8 cellular contexts compared by ENCODE assay signal in genomic region chr2:143177081-143177786, GRCh38. TPM values are rescaled to one million over a fixed set of nuclear protein-coding genes. Genes with fewer than 3 reads are reported as not detected.
DNase-seq lines count a peak whose midpoint lies in the region; ATAC-seq, FAIRE-seq and TF ChIP-seq lines count a peak whose summit lies in the region.

No MANE protein-coding gene starts in this region.

- no peak overlapping the region for H3K27ac Mint-ChIP-seq in H9

- H3K79me2 ChIP-seq in H1 (ENCODE audit: control insufficient read depth in 1 of 2, insufficient read depth in 2 of 2, low read length in 2 of 2), result no peaks in the 10 kb centered on the region
- H3K79me2 ChIP-seq in H9 (ENCODE audit: insufficient read depth, low read length), result no peaks in the 10 kb centered on the region

- no peak for TF ChIP-seq EP300 in H1 (IDR thresholded peaks at IDR 0.05; ENCODE audit: borderline replicate concordance in 1 of 2, low read depth in 2 of 2, low read length in 2 of 2)

- no peaks in the 10 kb centered on the region for H3K27me3 Mint-ChIP-seq in H9 (ENCODE audit: low read depth)

- H2AFZ ChIP-seq in H1 (ENCODE audit: low read length), result 0 out of 2 replicates have a peak overlapping the region, but pooled peaks have one; percentile 7
- no peak overlapping the region for H2AFZ ChIP-seq in H9 (ENCODE audit: low read length)

- H2AK5ac ChIP-seq in H1 (ENCODE audit: low read depth, low read length) (no peak overlapping the region), H9 (ENCODE audit: insufficient read length, low read length) (no peak overlapping the region)

- no peak for FAIRE-seq in H1 (lab: Jason Lieb, UNC)

- H4K5ac ChIP-seq in H1 (ENCODE audit: insufficient read length, low read depth, low read length) (no peak overlapping the region), H9 (ENCODE audit: insufficient read length, low read depth, low read length) (no peak overlapping the region)

- no peak overlapping the region for H2BK15ac ChIP-seq in H1 (ENCODE audit: low read length)
- no peak overlapping the region for H2BK15ac ChIP-seq in H9 (ENCODE audit: low read depth, low read length)

- H3K4me3 Mint-ChIP-seq in H9, result no peak overlapping the region

- no peak overlapping the region for H2BK20ac ChIP-seq in H1 (ENCODE audit: low read length)
- no peak overlapping the region for H2BK20ac ChIP-seq in H9 (ENCODE audit: low read depth, low read length, poor library complexity, severe bottlenecking)

- 0 out of 4 replicates have a peak, but pooled peaks cover 3 to 4% of the 10 kb centered on the region in 2 experiments for H3K9me3 ChIP-seq in H1 (ENCODE audit: insufficient read depth in 2 of 2, low read depth in 1 of 2, low read length in 1 of 2)
- no peaks in the 10 kb centered on the region for H3K9me3 ChIP-seq in H9 (ENCODE audit: control insufficient read depth, low read depth, low read length)

- H3K18ac ChIP-seq in H1 (ENCODE audit: extremely low read depth, low read length), result no peak overlapping the region
- no peak overlapping the region for H3K18ac ChIP-seq in H9 (ENCODE audit: insufficient read length, low read depth, low read length)

- H3K4me3 ChIP-seq in H1 (ENCODE audit: extremely low read depth in 1 of 4, insufficient read depth in 2 of 4, low read depth in 3 of 4, low read length in 4 of 4), result no peak overlapping the region
- no peak overlapping the region for H3K4me3 ChIP-seq in brain microvascular endothelial cell (ENCODE audit: low read depth, low read length)

- CTCF ChIA-PET in H1 (lab: Charles Lee; ENCODE audit: partially characterized antibody), result interaction anchor here (1.1 kb wide), 2 partner anchors 14 to 83 kb away, joined by 3 to 4 read pairs; no protein-coding TSS in a partner anchor

- DNase-seq in DMS79 treated with DMSO at 0.1 percent for 48 hours (lab: John Stamatoyannopoulos, UW) (peak; percentile 79), H1 (ENCODE audit: low read depth in 1 of 2, low spot score in 2 of 2) (no peak), brain microvascular endothelial cell (no peak), T1000 (lab: John Stamatoyannopoulos, UW) (no peak), H9 (no peak)
- DNase-seq in stimulated activated CD4-positive, alpha-beta T cell treated with anti-CD3 and anti-CD28 coated beads, Interleukin-12 subunit alpha, Interleukin-12 subunit beta, amount 100 ng/mL, for 4 hours, result no peak

- no peak overlapping the region for H4K91ac ChIP-seq in H1 (replicated peaks; ENCODE audit: insufficient read length, low read length)
- H4K91ac ChIP-seq in H9 (ENCODE audit: insufficient read length, low read depth, low read length), result no peak overlapping the region

- no peaks in the 10 kb centered on the region for H3K27me3 ChIP-seq in H1 (replicated peaks in 1 of 4; ENCODE audit: control insufficient read depth in 3 of 4, extremely low read depth in 1 of 4, insufficient read depth in 3 of 4, low read length in 3 of 4)
- H3K27me3 ChIP-seq in brain microvascular endothelial cell (replicated peaks), result no peaks in the 10 kb centered on the region
- H3K27me3 ChIP-seq in H9 (ENCODE audit: insufficient read depth, low read length), result no peaks in the 10 kb centered on the region

- no peaks in the 10 kb centered on the region for H3K79me1 ChIP-seq in H1 (ENCODE audit: low read depth, low read length)
- H3K79me1 ChIP-seq in H9 (ENCODE audit: insufficient read depth, low read depth, low read length, poor library complexity, severe bottlenecking), result no peaks in the 10 kb centered on the region

- no peak overlapping the region for H2BK120ac ChIP-seq in H1 (replicated peaks; ENCODE audit: low read depth, low read length)
- H2BK120ac ChIP-seq in H9 (ENCODE audit: low read depth, low read length, poor library complexity, severe bottlenecking), result no peak overlapping the region

- H3K9ac ChIP-seq in H1 (replicated peaks in 1 of 4; ENCODE audit: extremely low read depth in 1 of 4, low read depth in 3 of 4, low read length in 3 of 4), result no peak overlapping the region
- H3K9ac ChIP-seq in H9 (ENCODE audit: extremely low read depth, insufficient read length, low read length), result no peak overlapping the region

- peaks cover 6 to 10% of the 10 kb centered on the region in 2 experiments for H3K9me3 Mint-ChIP-seq in H9

- in situ Hi-C loops in brain microvascular endothelial cell (cut with HindIII; ENCODE audit: low pct_ligation_motif_present, low sequenced_read_pairs), result no loop called here

- H3K56ac ChIP-seq in H1 (replicated peaks; ENCODE audit: insufficient read length, low read depth, low read length), result no peak overlapping the region
- no peak overlapping the region for H3K56ac ChIP-seq in H9 (ENCODE audit: insufficient read length, low read depth, low read length)

- H3T11ph ChIP-seq in H9 (ENCODE audit: low read length), result no peak overlapping the region

- H4K20me1 ChIP-seq in H1 (replicated peaks in 1 of 2; ENCODE audit: control insufficient read depth in 1 of 2, insufficient read depth in 2 of 2, low read length in 2 of 2), result no peaks in the 10 kb centered on the region
- no peaks in the 10 kb centered on the region for H4K20me1 ChIP-seq in H9 (ENCODE audit: control insufficient read depth, insufficient read depth, insufficient read length)

- H3K14ac ChIP-seq in H1 (ENCODE audit: insufficient read length), result no peak overlapping the region
- H3K14ac ChIP-seq in H9 (ENCODE audit: insufficient read depth, low read length), result no peak overlapping the region

- ATAC-seq in GM19438 (IDR thresholded peaks at IDR 0.05; ENCODE audit: low read depth, unreplicated experiment) (peak; percentile 94), HG03354 (IDR thresholded peaks at IDR 0.05; ENCODE audit: poor library complexity, severe bottlenecking, unreplicated experiment) (peak; percentile 100)

- no peak for TF ChIP-seq CTCF in H1 (IDR thresholded peaks at IDR 0.05; ENCODE audit: control extremely low read depth in 1 of 3, insufficient read depth in 1 of 3, low read depth in 1 of 3, low read length in 3 of 3)
- TF ChIP-seq CTCF in brain microvascular endothelial cell (IDR thresholded peaks at IDR 0.05; ENCODE audit: low read depth, low read length, missing control alignments), result no peak
- TF ChIP-seq CTCF in H9 (conservative IDR thresholded peaks at IDR 0.05), result no peak

- no peak for TF ChIP-seq POLR2A in H1 (IDR thresholded peaks at IDR 0.05; ENCODE audit: control extremely low read depth in 1 of 2, low read depth in 2 of 2, low read length in 2 of 2)

- WGBS in H1 (ENCODE audit: extremely low coverage in 1 of 2, insufficient coverage in 1 of 2, insufficient read length in 1 of 2, insufficient replicate concordance in 2 of 2, low coverage in 1 of 2, low lambda C conversion rate in 2 of 2, missing lambda C conversion rate in 1 of 2), 2 experiments, result 92% methylated on average over 5 of the region's 5 CpGs; no CpG with 5 or more reads in 1 of the 2 experiments
- WGBS in H9 (ENCODE audit: extremely low coverage, insufficient read length, low lambda C conversion rate), result no CpG with 5 or more reads among the region's 5 CpGs

- H3K4me1 ChIP-seq in H1 (replicated peaks in 1 of 4; ENCODE audit: control insufficient read depth in 3 of 4, insufficient read depth in 4 of 4, low read length in 3 of 4) (no peaks in the 10 kb centered on the region), H9 (ENCODE audit: insufficient read depth, low read length) (no peaks in the 10 kb centered on the region)

- no peak overlapping the region for H2BK12ac ChIP-seq in H1 (ENCODE audit: low read depth, low read length)
- H2BK12ac ChIP-seq in H9 (ENCODE audit: insufficient read length, low read depth, low read length), result no peak overlapping the region

- POLR2A ChIA-PET in H1 (lab: Charles Lee; ENCODE audit: partially characterized antibody), result no interaction called here

- H3K36me3 Mint-ChIP-seq in H9 (ENCODE audit: insufficient read depth in 1 of 3, low read depth in 3 of 3), result peaks cover 0 to 9% (median 8%) of the 10 kb centered on the region in 3 experiments; a peak in 4 of 7 replicates

- H3K4me2 ChIP-seq in H1 (ENCODE audit: insufficient read depth in 1 of 2, low read depth in 2 of 2, low read length in 2 of 2), result no peak overlapping the region
- H3K4me2 ChIP-seq in H9 (ENCODE audit: insufficient read depth, insufficient read length, low read length), result no peak overlapping the region

- peaks cover 0 to 4% of the 10 kb centered on the region in 2 experiments; a peak in 1 of 4 replicates for H3K4me1 Mint-ChIP-seq in H9

- H3K36me3 ChIP-seq in H1 (ENCODE audit: control insufficient read depth in 2 of 4, insufficient read depth in 4 of 4, low read length in 3 of 4), result no peaks in the 10 kb centered on the region
- no peaks in the 10 kb centered on the region for H3K36me3 ChIP-seq in brain microvascular endothelial cell (replicated peaks)

- H3K23me2 ChIP-seq in H1 (ENCODE audit: low read depth, low read length) (no peaks in the 10 kb centered on the region), H9 (ENCODE audit: insufficient read length, low read depth, low read length, poor library complexity, severe bottlenecking) (no peaks in the 10 kb centered on the region)

- H3K4ac ChIP-seq in H1 (replicated peaks; ENCODE audit: insufficient read length, low read depth, low read length) (no peak overlapping the region), H9 (ENCODE audit: low read depth, low read length) (no peak overlapping the region)

- TF ChIP-seq RAD21 in H1 (IDR thresholded peaks at IDR 0.05 in 1 of 2, conservative IDR thresholded peaks at IDR 0.05 in 1 of 2; ENCODE audit: low read depth in 2 of 2, low read length in 2 of 2), result no peak

- H4K8ac ChIP-seq in H1 (ENCODE audit: extremely low read depth, insufficient read depth, low read length), result no peak overlapping the region
- no peak overlapping the region for H4K8ac ChIP-seq in H9 (replicated peaks; ENCODE audit: insufficient read length, low read depth, low read length)

- H2BK5ac ChIP-seq in H1 (ENCODE audit: low read depth, low read length) (no peak overlapping the region), H9 (ENCODE audit: insufficient read length, low read length) (no peak overlapping the region)

- H3K27ac ChIP-seq in H1 (ENCODE audit: low read depth, low read length), result no peak overlapping the region
- H3K27ac ChIP-seq in brain microvascular endothelial cell, result no peak overlapping the region
- no peak overlapping the region for H3K27ac ChIP-seq in H9 (ENCODE audit: insufficient read length, low read depth, low read length)

- H3K23ac ChIP-seq in H1 (ENCODE audit: insufficient read length) (no peak overlapping the region), H9 (ENCODE audit: insufficient read length, low read depth, low read length) (no peak overlapping the region)

TF ChIP-seq in H1, 55 proteins besides CTCF, POLR2A, EP300 and RAD21 (continues in another document):
- TF ChIP-seq YY1 (IDR thresholded peaks at IDR 0.05; ENCODE audit: low read depth, low read length), result no peak

RNA-seq across cellular contexts. Expression of gene ARHGAP15, which starts 48.0 kb away (rescaled TPM):
- total RNA-seq in H1 (2021; fragmentation: NEBNext Ultra II Directional; extraction: Animal tissue kit (Norgen Biotek cat#: 25700)), result not detected in 2 replicates
- 0.03 TPM in 1 of 2 replicates, not detected in the other for polyA plus RNA-seq in H1 (2011; rRNA removed)
- not detected for polyA plus RNA-seq in H1 (2011; cell fraction: cytosol; rRNA removed)
- polyA plus RNA-seq in H1 (2011; cell fraction: nucleus; rRNA removed), result not detected
- 0.19 TPM in 1 of 4 replicates, not detected in the others for polyA plus RNA-seq in H1 (2012, experiment 1 of 2)
- polyA plus RNA-seq in H1 (2012, experiment 2 of 2), result not detected
- polyA plus RNA-seq in H1 (2013, experiment 1 of 2), result 0.02 TPM
- polyA plus RNA-seq in H1 (2013, experiment 2 of 2), result not detected
- not detected in 2 replicates for polyA minus RNA-seq in H1 (2011; rRNA and poly(A)+ RNA removed)
- not detected for polyA minus RNA-seq in H1 (2011; cell fraction: cytosol; rRNA and poly(A)+ RNA removed)
- polyA minus RNA-seq in H1 (2011; cell fraction: nucleus; rRNA and poly(A)+ RNA removed), result 1.1 TPM
- total RNA-seq in H9 (2021), result not detected in 2 replicates
